Comparison of ENCODE assay signal across 8 cellular contexts in the genomic region with DNA sequence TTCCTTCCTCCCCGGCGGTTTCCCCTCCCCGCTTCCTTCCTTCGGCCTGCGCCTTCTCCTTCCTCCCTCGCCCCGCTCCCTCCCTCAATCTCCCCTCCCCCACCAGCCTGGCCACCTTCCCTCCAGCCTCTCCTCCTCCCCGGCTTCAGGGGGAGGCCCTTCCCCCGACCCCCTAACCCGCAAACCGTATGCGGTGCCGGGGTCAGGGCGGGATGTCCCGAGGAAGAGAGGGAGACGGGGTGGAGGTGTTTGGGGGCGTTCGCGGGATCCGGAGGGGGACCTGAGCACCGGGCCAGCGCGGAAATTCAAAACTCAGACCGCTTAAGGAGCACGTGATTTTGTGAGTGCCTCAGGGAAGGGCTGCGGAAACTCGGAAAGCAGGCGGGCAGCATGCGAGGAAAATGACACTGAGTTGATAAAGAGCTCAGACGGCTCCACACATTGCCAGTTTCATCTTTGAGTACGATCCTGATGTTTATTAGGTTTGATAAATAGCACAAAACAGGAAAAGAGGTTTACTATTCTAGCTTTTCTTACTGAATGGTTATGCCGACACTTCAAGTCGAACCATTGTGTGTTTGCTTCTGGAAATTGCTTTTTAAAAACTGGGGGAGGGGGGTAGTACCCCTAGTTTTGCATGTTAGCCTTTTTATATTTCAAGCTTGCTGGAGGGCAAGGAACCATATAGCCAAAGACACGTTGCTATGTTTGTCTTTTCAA. TPM values are rescaled to one million over a fixed set of nuclear protein-coding genes. Genes with fewer than 3 reads are reported as not detected.
DNase-seq lines count a peak whose midpoint lies in the region; ATAC-seq and TF ChIP-seq lines count a peak whose summit lies in the region.

No MANE protein-coding gene starts in this region.

- POLR2A ChIA-PET in activated CD8-positive, alpha-beta T cell treated with anti-CD3 and anti-CD28 coated beads, Interleukin-2, amount 10 ng/mL, durations not matched to agents 7 days and 5 days (lab: Charles Lee) = interaction anchor here (0.9 to 1.0 kb wide), 3 partner anchors 17 to 131 kb away, joined by 3 to 4 read pairs (median 3); no protein-coding TSS in a partner anchor

- no peaks in the 10 kb centered on the region for H3K36me3 ChIP-seq in cardiac muscle cell
- no peaks in the 10 kb centered on the region for H3K36me3 ChIP-seq in muscle layer of colon (ENCODE audit: insufficient read depth, low read length)

- peak; percentile 6 for ATAC-seq in activated CD8-positive, alpha-beta T cell treated with anti-CD3 and anti-CD28 coated beads, Interleukin-2, amount 10 ng/mL, durations not matched to agents 7 days and 5 days
- no peak for ATAC-seq in HG03457 (IDR thresholded peaks at IDR 0.05; ENCODE audit: unreplicated experiment)

- no peak overlapping the region for H3K9ac ChIP-seq in muscle layer of colon (ENCODE audit: low read length)

- H3K9me3 Mint-ChIP-seq in activated CD8-positive, alpha-beta T cell treated with anti-CD3 and anti-CD28 coated beads, Interleukin-2, amount 10 ng/mL, durations not matched to agents 7 days and 5 days (ENCODE audit: insufficient read depth) = no peaks in the 10 kb centered on the region
- H3K9me3 Mint-ChIP-seq in endothelial cell (ENCODE audit: unreplicated experiment) = no peaks in the 10 kb centered on the region
- H3K9me3 Mint-ChIP-seq in type B pancreatic cell = no peaks in the 10 kb centered on the region

- intact Hi-C loops in cardiac septum (cut with DNase I) = no loop called here

- H3K4me1 ChIP-seq in cardiac muscle cell (ENCODE audit: low read depth) (peaks cover 15% of the 10 kb centered on the region), muscle layer of colon (ENCODE audit: insufficient read depth, low read length) (peaks cover 14% of the 10 kb centered on the region)

- H3K36me3 Mint-ChIP-seq in activated CD8-positive, alpha-beta T cell treated with anti-CD3 and anti-CD28 coated beads, Interleukin-2, amount 10 ng/mL, durations not matched to agents 7 days and 5 days (ENCODE audit: low read depth) = peaks cover 6% of the 10 kb centered on the region
- H3K36me3 Mint-ChIP-seq in endothelial cell (ENCODE audit: low read depth, unreplicated experiment) (peaks cover 4% of the 10 kb centered on the region), type B pancreatic cell (no peaks in the 10 kb centered on the region)

- H3K9me3 ChIP-seq in cardiac muscle cell (ENCODE audit: low read depth) = no peaks in the 10 kb centered on the region
- no peaks in the 10 kb centered on the region for H3K9me3 ChIP-seq in muscle layer of colon (ENCODE audit: low read length)

- H3K27ac ChIP-seq in cardiac muscle cell (peak overlapping the region; percentile 95), muscle layer of colon (ENCODE audit: low read depth, low read length) (peak overlapping the region; percentile 67)

- DNase-seq in cardiac muscle cell (ENCODE audit: low read depth in 1 of 2, low spot score in 1 of 2) = peak; percentile 82 to 84
- DNase-seq in cardiac septum (ENCODE audit: low spot score) = no peak
- DNase-seq in NCI-H2171 treated with DMSO at 0.1 percent for 48 hours (lab: John Stamatoyannopoulos, UW) = peak; percentile 84
- peak; percentile 68 for DNase-seq in activated CD8-positive, alpha-beta T cell treated with anti-CD3 and anti-CD28 coated beads, Interleukin-2, amount 10 ng/mL, durations not matched to agents 7 days and 5 days
- DNase-seq in endothelial cell (ENCODE audit: low spot score) = no peak
- DNase-seq in type B pancreatic cell (ENCODE audit: extremely low spot score, unreplicated experiment) = no peak

- CTCF ChIA-PET in activated CD8-positive, alpha-beta T cell treated with anti-CD3 and anti-CD28 coated beads, Interleukin-2, amount 10 ng/mL, durations not matched to agents 7 days and 5 days (lab: Charles Lee) = interaction anchor here (0.9 to 1.4 kb wide), 5 partner anchors 16 to 365 kb away, joined by 3 to 5 read pairs (median 3); no protein-coding TSS in a partner anchor

- TF ChIP-seq CTCF in cardiac muscle cell (IDR thresholded peaks at IDR 0.05; ENCODE audit: low read depth, low read length) (no peak), endothelial cell (IDR thresholded peaks at IDR 0.05; ENCODE audit: unreplicated experiment) (no peak), type B pancreatic cell (conservative IDR thresholded peaks at IDR 0.05) (no peak)

- H3K27me3 ChIP-seq in cardiac muscle cell (peaks cover 23% of the 10 kb centered on the region), muscle layer of colon (ENCODE audit: control insufficient read depth in 1 of 2, insufficient read depth in 2 of 2, low read length in 2 of 2) (peaks cover 0 to 5% of the 10 kb centered on the region in 2 donors)

- peak overlapping the region; percentile 82 for H3K4me3 Mint-ChIP-seq in activated CD8-positive, alpha-beta T cell treated with anti-CD3 and anti-CD28 coated beads, Interleukin-2, amount 10 ng/mL, durations not matched to agents 7 days and 5 days
- H3K4me3 Mint-ChIP-seq in endothelial cell (ENCODE audit: unreplicated experiment) (peak overlapping the region; percentile 92), type B pancreatic cell (peak overlapping the region; percentile 95)

- H3K27me3 Mint-ChIP-seq in activated CD8-positive, alpha-beta T cell treated with anti-CD3 and anti-CD28 coated beads, Interleukin-2, amount 10 ng/mL, durations not matched to agents 7 days and 5 days (ENCODE audit: low read depth) = peaks cover 53% of the 10 kb centered on the region
- H3K27me3 Mint-ChIP-seq in endothelial cell (ENCODE audit: unreplicated experiment) (peaks cover 12% of the 10 kb centered on the region), type B pancreatic cell (peaks cover 38% of the 10 kb centered on the region)

- H3K27ac Mint-ChIP-seq in activated CD8-positive, alpha-beta T cell treated with anti-CD3 and anti-CD28 coated beads, Interleukin-2, amount 10 ng/mL, durations not matched to agents 7 days and 5 days = peak overlapping the region; percentile 78
- H3K27ac Mint-ChIP-seq in endothelial cell (ENCODE audit: unreplicated experiment) (peak overlapping the region; percentile 95), type B pancreatic cell (peak overlapping the region; percentile 97)

- peak overlapping the region; percentile 72 for H3K4me3 ChIP-seq in cardiac muscle cell
- peak overlapping the region; percentile 66 to 71 for H3K4me3 ChIP-seq in muscle layer of colon (ENCODE audit: low read depth in 1 of 2, low read length in 2 of 2)

- peaks cover 52% of the 10 kb centered on the region for H3K4me1 Mint-ChIP-seq in activated CD8-positive, alpha-beta T cell treated with anti-CD3 and anti-CD28 coated beads, Interleukin-2, amount 10 ng/mL, durations not matched to agents 7 days and 5 days (ENCODE audit: low read depth)
- H3K4me1 Mint-ChIP-seq in endothelial cell (ENCODE audit: unreplicated experiment) = peaks cover 30% of the 10 kb centered on the region
- peaks cover 29% of the 10 kb centered on the region for H3K4me1 Mint-ChIP-seq in type B pancreatic cell (ENCODE audit: unreplicated experiment)

RNA-seq across cellular contexts. Expression of gene PTCH1, which starts 5.4 kb away (rescaled TPM):
- total RNA-seq in cardiac muscle cell (8.3 and 13.9 TPM in 2 replicates), cardiac septum (4.3 TPM), endothelial cell (ENCODE audit: unreplicated experiment) (24.1 TPM), type B pancreatic cell (ENCODE audit: low replicate concordance) (41.7 and 123 TPM in 2 replicates)
- polyA plus RNA-seq in cardiac muscle cell = 7.3 and 9.6 TPM in 2 replicates
- total RNA-seq in activated CD8-positive, alpha-beta T cell treated with anti-CD3 and anti-CD28 coated beads, Interleukin-2, amount 10 ng/mL, durations not matched to agents 7 days and 5 days = 1 to 10 TPM; 5.0 to 6.1 TPM

Comparison
In these comparisons a context has a peak if more than half of its experiments do, and no peak if none do; other contexts are left out.
1. DNase-seq: peak in cardiac muscle cell (2 of 2), NCI-H2171 treated with DMSO at 0.1 percent for 48 hours (single experiment) and activated CD8-positive, alpha-beta T cell treated with anti-CD3 and anti-CD28 coated beads, Interleukin-2, amount 10 ng/mL, durations not matched to agents 7 days and 5 days (single experiment); none in cardiac septum (single experiment), endothelial cell (single experiment) and type B pancreatic cell (single experiment).
2. Peak in every context shown above with its lines, with median percentiles within 50 percentile points of each other: H3K27ac Mint-ChIP-seq and H3K4me3 Mint-ChIP-seq.